ENCODE assay signal across 18 cellular contexts in genomic region chr5:135566422-135567416, GRCh38. TPM values are rescaled to one million over a fixed set of nuclear protein-coding genes. Genes with fewer than 3 reads are reported as not detected.
A peak's percentile ranks its signal among the peaks of the same experiment; 100 is the strongest.
DNase-seq lines count a peak whose midpoint lies in the region; ATAC-seq, FAIRE-seq and TF ChIP-seq lines count a peak whose summit lies in the region.
"Had no signal": no experiment of that assay in that cellular context is flagged by ENCODE, and none has a peak within 500 bp of the region (broad histone marks: within the 10 kb centered on the region; RNA-seq: fewer than 3 reads in every experiment).

No MANE protein-coding gene starts in this region.

- H3K9ac ChIP-seq in K562 (ENCODE audit: insufficient read depth in 1 of 2, low read depth in 2 of 2, low read length in 2 of 2) (no peak overlapping the region), neuronal stem cell (ENCODE audit: low read depth, low read length, poor library complexity) (no peak overlapping the region)

- H4K91ac ChIP-seq in neuronal stem cell (ENCODE audit: low read depth, low read length, poor library complexity): no peak overlapping the region

- intact Hi-C loops in K562 (cut with micrococcal nuclease) (loop anchor here (5.0 kb wide), 1 partner anchor 161 kb away; no protein-coding TSS in a partner anchor), tibial artery (cut with DNase I; ENCODE audit: low total_unique reads) (no loop called here)

- H3K4me1 ChIP-seq in K562 (replicated peaks in 1 of 2; ENCODE audit: control insufficient read depth in 2 of 2, insufficient read depth in 2 of 2, low read length in 2 of 2) (peaks cover 7 to 8% of the 10 kb centered on the region in 2 experiments), neuronal stem cell (ENCODE audit: control insufficient read depth in 2 of 2, insufficient read depth in 1 of 2, low read depth in 1 of 2, low read length in 2 of 2) (peaks cover 0 to 2% of the 10 kb centered on the region in 2 donors), tibial artery (no peaks in the 10 kb centered on the region)

- TF ChIP-seq RAD21 in K562 (CRISPR knock-in tag; conservative IDR thresholded peaks at IDR 0.05 in 1 of 2, IDR thresholded peaks at IDR 0.05 in 1 of 2): no peak

- H2BK12ac ChIP-seq in neuronal stem cell (ENCODE audit: low read length): no peak overlapping the region

- peak overlapping the region; percentile 91 for H2AFZ ChIP-seq in K562 (ENCODE audit: low read depth, low read length)
- H2AFZ ChIP-seq in neuronal stem cell (ENCODE audit: low read length): no peak overlapping the region

- FAIRE-seq in K562 (lab: Jason Lieb, UNC): no peak

- peak overlapping the region; percentile 7 for H3K18ac ChIP-seq in neuronal stem cell (ENCODE audit: low read length)

- TF ChIP-seq CTCF in LNCAP (IDR thresholded peaks at IDR 0.05) (0 out of 2 replicates have a peak, but pooled peaks have one; percentile 14), K562 (IDR thresholded peaks at IDR 0.05 in 2 of 3, conservative IDR thresholded peaks at IDR 0.05 in 1 of 3; ENCODE audit: insufficient read depth in 2 of 3, low read depth in 1 of 3, low read length in 3 of 3) (peak in 1 of 3 experiments; percentile 18; a peak in 1 of 6 replicates), tibial artery (IDR thresholded peaks at IDR 0.05) (no peak)

- H2BK120ac ChIP-seq in neuronal stem cell (ENCODE audit: low read depth, low read length): no peak overlapping the region

- no peak overlapping the region for H3K27ac ChIP-seq in K562 (ENCODE audit: extremely low read depth, low read depth, low read length)
- no peak overlapping the region for H3K27ac ChIP-seq in neuronal stem cell (replicated peaks; ENCODE audit: low read length)
- no peak overlapping the region for H3K27ac ChIP-seq in tibial artery
- H3K27ac ChIP-seq: epithelial cell of prostate had no signal

- H3K27ac Mint-ChIP-seq in stimulated activated memory B cell treated with anti-CD40 and anti-IgM and Interleukin-4, amounts not matched to agents 10 μg/mL and 1 μg/mL and 100 μg/mL, for 72 hours: no peak overlapping the region
- H3K27ac Mint-ChIP-seq: CD8-positive, alpha-beta memory T cell; T-helper 1 cell treated with Interleukin-12 subunit alpha and Interleukin-12 subunit beta and Interleukin-4 antibody, amounts not matched to agents 30 μg/mL and 1 μg/mL, for 36 hours had no signal

- H3K79me2 ChIP-seq in K562 (ENCODE audit: control insufficient read depth, insufficient read depth, low read length): no peaks in the 10 kb centered on the region

- H3K4me2 ChIP-seq in K562 (ENCODE audit: insufficient read depth, low read length): peak overlapping the region; percentile 54
- H3K4me2 ChIP-seq in neuronal stem cell (ENCODE audit: insufficient read depth, low read length, poor library complexity, severe bottlenecking): no peak overlapping the region

- no peak overlapping the region for H2AK5ac ChIP-seq in neuronal stem cell (ENCODE audit: low read depth, low read length)

- CTCF ChIA-PET in K562 (lab: Yijun Ruan, JAX; ENCODE audit: low intra/inter-chr PET ratio): interaction anchor here (0.6 to 2.2 kb wide), 5 partner anchors 101 to 266 kb away, joined by 3 to 12 read pairs (median 4); no protein-coding TSS in a partner anchor

- BruUV-seq in K562 (replicated peaks; lab: Mats Ljungman, UMichigan): no TSS peak

- no peaks in the 10 kb centered on the region for H3K36me3 ChIP-seq in K562 (ENCODE audit: control insufficient read depth, insufficient read depth, low read length)
- H3K36me3 ChIP-seq in neuronal stem cell (replicated peaks in 1 of 2; ENCODE audit: control insufficient read depth in 2 of 2, insufficient read depth in 2 of 2, low read length in 2 of 2): no peaks in the 10 kb centered on the region
- no peaks in the 10 kb centered on the region for H3K36me3 ChIP-seq in tibial artery

- no peak overlapping the region for H3K14ac ChIP-seq in neuronal stem cell (ENCODE audit: low read length)

- no peaks in the 10 kb centered on the region for H3K9me1 ChIP-seq in K562 (ENCODE audit: control insufficient read depth, insufficient read depth, low read length)

- no peaks in the 10 kb centered on the region for H3K9me3 Mint-ChIP-seq in stimulated activated memory B cell treated with anti-CD40 and anti-IgM and Interleukin-4, amounts not matched to agents 10 μg/mL and 1 μg/mL and 100 μg/mL, for 72 hours
- H3K9me3 Mint-ChIP-seq: T-helper 1 cell treated with Interleukin-12 subunit alpha and Interleukin-12 subunit beta and Interleukin-4 antibody, amounts not matched to agents 30 μg/mL and 1 μg/mL, for 36 hours had no signal

- H3K23ac ChIP-seq in neuronal stem cell (ENCODE audit: low read depth, low read length, poor library complexity): peak overlapping the region; percentile 9

- peak; percentile 80 for DNase-seq in DMS 273 (lab: John Stamatoyannopoulos, UW; ENCODE audit: unreplicated experiment)
- peak; percentile 20 to 34 (median 26) for DNase-seq in K562 (ENCODE audit: extremely low read depth in 1 of 4, low spot score in 3 of 4)
- no peak for DNase-seq in neuronal stem cell (ENCODE audit: low spot score)
- DNase-seq in tibial artery: no peak
- no peak for DNase-seq in G401 (ENCODE audit: low spot score)
- DNase-seq in NCI-H774 (lab: John Stamatoyannopoulos, UW): no peak
- DNase-seq: NCI-H187, SIG-M5 had no signal

- POLR2A ChIA-PET in K562 (lab: Yijun Ruan, JAX): interaction anchor here (0.6 to 2.3 kb wide), 6 partner anchors 10 to 1699 kb away, joined by 3 to 10 read pairs (median 5); no protein-coding TSS in a partner anchor

- no peak overlapping the region for H4K8ac ChIP-seq in neuronal stem cell (ENCODE audit: low read depth, low read length)

- no peak overlapping the region for H2BK15ac ChIP-seq in neuronal stem cell (ENCODE audit: low read length)

- H3K27me3 ChIP-seq in K562 (ENCODE audit: control insufficient read depth in 2 of 2, insufficient read depth in 2 of 2, low read length in 2 of 2) (peaks cover under 1 to 6% of the 10 kb centered on the region in 2 experiments; a peak in 3 of 5 replicates), neuronal stem cell (ENCODE audit: control insufficient read depth in 3 of 3, insufficient read depth in 3 of 3, low read depth in 1 of 3, low read length in 3 of 3) (peaks cover 0 to 9% (median 0%) of the 10 kb centered on the region in 3 experiments), tibial artery (peaks cover 0 to 22% of the 10 kb centered on the region in 2 donors)

- no peaks in the 10 kb centered on the region for H3K79me1 ChIP-seq in neuronal stem cell (ENCODE audit: low read depth, low read length)

- WGBS in K562 (ENCODE audit: insufficient coverage, low coverage, missing lambda C conversion rate): 32% methylated on average over 16 of the region's 16 CpGs
- no CpG with 5 or more reads among the region's 16 CpGs for WGBS in neuronal stem cell (ENCODE audit: extremely low coverage in 2 of 2, insufficient read length in 2 of 2, insufficient replicate concordance in 1 of 2), 2 donors

- H3K4ac ChIP-seq in neuronal stem cell (ENCODE audit: low read length): no peak overlapping the region

- peak; percentile 59 for ATAC-seq in K562
- ATAC-seq in stimulated activated memory B cell treated with anti-CD40 and anti-IgM and Interleukin-4, amounts not matched to agents 10 μg/mL and 1 μg/mL and 100 μg/mL, for 72 hours: no peak

- 0 out of 2 replicates have a peak, but pooled peaks cover 3% of the 10 kb centered on the region for H4K20me1 ChIP-seq in K562 (replicated peaks; ENCODE audit: control insufficient read depth, insufficient read depth, low read length)

- in situ Hi-C loops in K562 (cut with MboI): no loop called here
- in situ Hi-C loops in G401 (cut with HindIII; ENCODE audit: low sequenced_read_pairs): loop anchor here (25.0 kb wide), 1 partner anchor 171 kb away; no protein-coding TSS in a partner anchor

- H3K27me3 Mint-ChIP-seq in stimulated activated memory B cell treated with anti-CD40 and anti-IgM and Interleukin-4, amounts not matched to agents 10 μg/mL and 1 μg/mL and 100 μg/mL, for 72 hours: peaks cover 21% of the 10 kb centered on the region

- H3K9me3 ChIP-seq in K562 (replicated peaks; ENCODE audit: control insufficient read depth, insufficient read depth, low read depth, low read length): no peaks in the 10 kb centered on the region
- H3K9me3 ChIP-seq in neuronal stem cell (replicated peaks in 1 of 2; ENCODE audit: control insufficient read depth in 2 of 2, insufficient read depth in 1 of 2, low read depth in 1 of 2, low read length in 2 of 2): no peaks in the 10 kb centered on the region
- no peaks in the 10 kb centered on the region for H3K9me3 ChIP-seq in tibial artery

- H3K36me3 Mint-ChIP-seq in stimulated activated memory B cell treated with anti-CD40 and anti-IgM and Interleukin-4, amounts not matched to agents 10 μg/mL and 1 μg/mL and 100 μg/mL, for 72 hours: no peaks in the 10 kb centered on the region
- H3K36me3 Mint-ChIP-seq: CD8-positive, alpha-beta memory T cell had no signal

- H3K4me1 Mint-ChIP-seq in stimulated activated memory B cell treated with anti-CD40 and anti-IgM and Interleukin-4, amounts not matched to agents 10 μg/mL and 1 μg/mL and 100 μg/mL, for 72 hours: no peaks in the 10 kb centered on the region

- TF ChIP-seq POLR2A in K562 (conservative IDR thresholded peaks at IDR 0.05): no peak

- no peak for TF ChIP-seq EP300 in K562 (IDR thresholded peaks at IDR 0.05; ENCODE audit: low read length)

- no peak overlapping the region for H2BK5ac ChIP-seq in neuronal stem cell (ENCODE audit: low read length)

- H3K4me3 Mint-ChIP-seq in stimulated activated memory B cell treated with anti-CD40 and anti-IgM and Interleukin-4, amounts not matched to agents 10 μg/mL and 1 μg/mL and 100 μg/mL, for 72 hours: no peak overlapping the region
- H3K4me3 Mint-ChIP-seq: CD8-positive, alpha-beta memory T cell; T-helper 1 cell treated with Interleukin-12 subunit alpha and Interleukin-12 subunit beta and Interleukin-4 antibody, amounts not matched to agents 30 μg/mL and 1 μg/mL, for 36 hours had no signal

- H3K4me3 ChIP-seq in K562 (no peak overlapping the region), neuronal stem cell (ENCODE audit: low read length in 2 of 2) (no peak overlapping the region), tibial artery (no peak overlapping the region)

RNA-seq across cellular contexts. Expression of gene CXCL14, which starts 12.1 kb away (rescaled TPM):
- total RNA-seq in K562 (2011; cell fraction: chromatin; rRNA removed; ENCODE audit: low replicate concordance): not detected in 2 replicates
- not detected in 2 replicates for total RNA-seq in K562 (2011; cell fraction: nucleolus; rRNA removed)
- not detected in 2 replicates for total RNA-seq in K562 (2011; cell fraction: nucleoplasm; rRNA removed)
- total RNA-seq in K562 (2014; rRNA removed): not detected in 2 replicates
- not detected in 2 replicates for total RNA-seq in K562 (2014; rRNA removed; fragmentation: Illumina TruSeq; extraction: Trizol)
- total RNA-seq in K562 (2015; rRNA removed; fragmentation: Illumina TruSeq; extraction: Trizol): not detected in 2 replicates
- total RNA-seq in K562 (2021): not detected in 2 replicates
- not detected in 2 replicates for polyA plus RNA-seq in K562 (2011; rRNA removed)
- polyA plus RNA-seq in K562 (2011; cell fraction: cytosol; rRNA removed): not detected in 2 replicates
- not detected in 2 replicates for polyA plus RNA-seq in K562 (2011; cell fraction: nucleus; rRNA removed)
- not detected in 2 replicates for polyA plus RNA-seq in K562 (2012)
- not detected in 2 replicates for polyA plus RNA-seq in K562 (2014; fragmentation: Illumina TruSeq; extraction: Trizol)
- polyA plus RNA-seq in K562 (2014; fragmentation: Nextera tagmentation; extraction: Ambion mirVana): not detected
- polyA plus RNA-seq in K562 (2014; rRNA removed): not detected in 2 replicates
- not detected in 2 replicates for polyA minus RNA-seq in K562 (2011; rRNA and poly(A)+ RNA removed)
- polyA minus RNA-seq in K562 (2011; cell fraction: cytosol; rRNA and poly(A)+ RNA removed): not detected in 2 replicates
- polyA minus RNA-seq in K562 (2011; cell fraction: nucleus; rRNA and poly(A)+ RNA removed): not detected in 2 replicates
- 1.7 TPM for polyA plus RNA-seq in neuronal stem cell (2013, experiment 1 of 2)
- polyA plus RNA-seq in neuronal stem cell (2013, experiment 2 of 2): 1.8 TPM
- not detected in 2 replicates for total RNA-seq in G401 (2014; rRNA removed; shearing (Covaris generic))
- total RNA-seq: CD8-positive, alpha-beta memory T cell; dermis microvascular lymphatic vessel endothelial cell; pulmonary artery endothelial cell had no signal
- polyA plus RNA-seq: CD8-positive, alpha-beta memory T cell; neural cell had no signal

RNA-seq across cellular contexts. Expression of gene NEUROG1, which starts 31.0 kb away (rescaled TPM):
- total RNA-seq in K562 (2011; cell fraction: chromatin; rRNA removed; ENCODE audit: low replicate concordance): not detected in 2 replicates
- total RNA-seq in K562 (2011; cell fraction: nucleolus; rRNA removed): not detected in 2 replicates
- total RNA-seq in K562 (2011; cell fraction: nucleoplasm; rRNA removed): not detected in 2 replicates
- total RNA-seq in K562 (2014; rRNA removed) (not detected in 2 replicates), K562 (2014; rRNA removed; fragmentation: Illumina TruSeq; extraction: Trizol) (not detected in 2 replicates), K562 (2015; rRNA removed; fragmentation: Illumina TruSeq; extraction: Trizol) (not detected in 2 replicates), K562 (2021) (not detected in 2 replicates)
- polyA plus RNA-seq in K562 (2011; rRNA removed) (not detected in 2 replicates), K562 (2014; fragmentation: Illumina TruSeq; extraction: Trizol) (not detected in 2 replicates), K562 (2014; fragmentation: Nextera tagmentation; extraction: Ambion mirVana) (not detected), K562 (2014; rRNA removed) (not detected in 2 replicates)
- not detected in 2 replicates for polyA plus RNA-seq in K562 (2011; cell fraction: cytosol; rRNA removed)
- polyA plus RNA-seq in K562 (2011; cell fraction: nucleus; rRNA removed): not detected in 2 replicates
- polyA plus RNA-seq in K562 (2012): not detected in 2 replicates
- polyA minus RNA-seq in K562 (2011; rRNA and poly(A)+ RNA removed): not detected in 2 replicates
- not detected in 2 replicates for polyA minus RNA-seq in K562 (2011; cell fraction: cytosol; rRNA and poly(A)+ RNA removed)
- not detected in 2 replicates for polyA minus RNA-seq in K562 (2011; cell fraction: nucleus; rRNA and poly(A)+ RNA removed)
- polyA plus RNA-seq in neuronal stem cell (2013, experiment 1 of 2): 0.04 TPM
- 0.03 TPM for polyA plus RNA-seq in neuronal stem cell (2013, experiment 2 of 2)
- total RNA-seq in G401 (2014; rRNA removed; shearing (Covaris generic)): not detected in 2 replicates
- total RNA-seq: CD8-positive, alpha-beta memory T cell; dermis microvascular lymphatic vessel endothelial cell; H1; NCI-H460; pulmonary artery endothelial cell had no signal
- polyA plus RNA-seq: CD8-positive, alpha-beta memory T cell; H1; neural cell had no signal

Comparison
In these comparisons a context has a peak if more than half of its experiments do, and no peak if none do; other contexts are left out.
1. DNase-seq: peak in DMS 273 (single experiment) and K562 (4 of 4); none in neuronal stem cell (single experiment), tibial artery (0 of 2), G401 (single experiment) and NCI-H774 (single experiment).